Comparison of ENCODE assay signal across 22 cellular contexts in the genomic region with DNA sequence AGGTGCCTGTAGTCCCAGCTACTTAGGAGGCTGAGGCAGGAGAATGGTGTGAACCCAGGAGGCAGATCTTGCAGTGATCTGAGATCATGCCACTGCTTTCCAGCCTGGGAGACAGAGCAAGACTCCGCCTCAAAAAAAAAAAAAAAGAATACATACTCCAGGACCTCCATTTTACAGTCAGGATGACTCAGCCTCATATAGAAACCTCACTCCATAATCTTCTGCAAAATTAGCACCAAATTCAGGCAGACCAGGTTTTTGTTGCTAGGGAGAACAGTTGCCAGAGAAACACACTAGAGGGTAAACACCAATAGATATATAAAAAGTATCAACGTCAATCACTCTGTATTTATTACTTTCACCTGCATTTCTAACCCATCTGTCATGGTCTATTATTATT. TPM values are rescaled to one million over a fixed set of nuclear protein-coding genes. Genes with fewer than 3 reads are reported as not detected.
DNase-seq lines count a peak whose midpoint lies in the region; TF ChIP-seq lines count a peak whose summit lies in the region.
"Had no signal": no experiment of that assay in that cellular context is flagged by ENCODE, and none has a peak within 500 bp of the region (broad histone marks: within the 10 kb centered on the region; RNA-seq: fewer than 3 reads in every experiment).

No MANE protein-coding gene starts in this region.

- H3K79me2 ChIP-seq in hepatocyte (no peaks in the 10 kb centered on the region), mesendoderm (ENCODE audit: control insufficient read depth, insufficient read depth, low read length) (no peaks in the 10 kb centered on the region)

- H4K5ac ChIP-seq in mesendoderm (ENCODE audit: low read length): no peak overlapping the region

- H3K4me2 ChIP-seq in hepatocyte (no peak overlapping the region), mesendoderm (ENCODE audit: low read length) (no peak overlapping the region)
- H3K4me2 ChIP-seq: SK-N-SH had no signal

- peak; percentile 27 for DNase-seq in Ammon's horn (ENCODE audit: low spot score)
- peak; percentile 41 for DNase-seq in NCI-H226
- DNase-seq in fibroblast of villous mesenchyme (ENCODE audit: low read depth): peak; percentile 9
- DNase-seq in hepatocyte (ENCODE audit: low spot score): no peak
- DNase-seq in suprapubic skin (ENCODE audit: low spot score in 2 of 2): no peak
- DNase-seq in mesendoderm: no peak
- no peak for DNase-seq in GM20000 (ENCODE audit: low spot score)
- DNase-seq: activated CD4-positive, alpha-beta T cell treated with anti-CD3 and anti-CD28 coated beads for 48 hours; activated T-cell treated with anti-CD3 and anti-CD28 coated beads, Interleukin-2, amount 50 U/mL, for 24 hours; brain microvascular endothelial cell; colonic mucosa; endodermal cell; esophagus squamous epithelium; NCI-H1105; NCI-H2081; NCI-H510A treated with DMSO at 0.1 percent for 48 hours; SK-N-SH; thyroid gland had no signal

- no peak overlapping the region for H3K56ac ChIP-seq in mesendoderm (ENCODE audit: low read length)

- no peak for TF ChIP-seq EP300 in suprapubic skin (IDR thresholded peaks at IDR 0.05)

- H2BK5ac ChIP-seq in mesendoderm (ENCODE audit: low read length): no peak overlapping the region

- H2AK5ac ChIP-seq in mesendoderm (ENCODE audit: low read length): no peak overlapping the region

- POLR2A ChIA-PET in HEK293 (lab: Yijun Ruan, JAX): no interaction called here

- H3K4me1 ChIP-seq in HEK293 (ENCODE audit: control insufficient read depth, insufficient read depth, low read length): no peaks in the 10 kb centered on the region
- H3K4me1 ChIP-seq in hepatocyte (ENCODE audit: insufficient read depth): no peaks in the 10 kb centered on the region
- no peaks in the 10 kb centered on the region for H3K4me1 ChIP-seq in suprapubic skin
- no peaks in the 10 kb centered on the region for H3K4me1 ChIP-seq in mesendoderm (ENCODE audit: control insufficient read depth, low read depth, low read length)
- H3K4me1 ChIP-seq: colonic mucosa, gastroesophageal sphincter, thyroid gland had no signal

- H3K36me3 ChIP-seq in HEK293 (ENCODE audit: control insufficient read depth in 2 of 2, insufficient read depth in 1 of 2, low read length in 2 of 2) (peaks cover 0 to 3% of the 10 kb centered on the region in 2 experiments; a peak in 1 of 3 replicates), hepatocyte (replicated peaks; ENCODE audit: insufficient read depth, low read depth) (no peaks in the 10 kb centered on the region), suprapubic skin (no peaks in the 10 kb centered on the region), mesendoderm (ENCODE audit: control insufficient read depth, insufficient read depth, low read length) (no peaks in the 10 kb centered on the region)
- H3K36me3 ChIP-seq: brain microvascular endothelial cell, colonic mucosa, thyroid gland had no signal

- H2BK15ac ChIP-seq in mesendoderm (replicated peaks; ENCODE audit: low read depth): no peak overlapping the region

- TF ChIP-seq POLR2A in suprapubic skin (IDR thresholded peaks at IDR 0.05): no peak

- H3K23ac ChIP-seq in mesendoderm (ENCODE audit: low read length): no peak overlapping the region

- TF ChIP-seq CTCF in HEK293 (tag by site-specific recombination; IDR thresholded peaks at IDR 0.05) (no peak), fibroblast of villous mesenchyme (IDR thresholded peaks at IDR 0.05; ENCODE audit: insufficient read depth, low read depth, low read length) (no peak), hepatocyte (IDR thresholded peaks at IDR 0.05; ENCODE audit: poor library complexity) (no peak), suprapubic skin (IDR thresholded peaks at IDR 0.05) (no peak), GM20000 (IDR thresholded peaks at IDR 0.05; ENCODE audit: extremely low read depth, missing control alignments) (no peak)

- H3K27ac ChIP-seq in HEK293 (ENCODE audit: extremely low read depth, low read depth, low read length) (no peak overlapping the region), hepatocyte (no peak overlapping the region), suprapubic skin (no peak overlapping the region), mesendoderm (ENCODE audit: low read depth, low read length) (no peak overlapping the region)
- H3K27ac ChIP-seq: brain microvascular endothelial cell, colonic mucosa, esophagus squamous epithelium, gastroesophageal sphincter, thyroid gland had no signal

- CTCF ChIA-PET in HEK293 (lab: Yijun Ruan, JAX): interaction anchor here (1.1 kb wide), 1 partner anchor 27 kb away, joined by 4 read pairs; no protein-coding TSS in a partner anchor

- H3K9me3 ChIP-seq in HEK293 (ENCODE audit: control insufficient read depth, insufficient read depth, low read depth, low read length): no peaks in the 10 kb centered on the region
- no peaks in the 10 kb centered on the region for H3K9me3 ChIP-seq in hepatocyte (ENCODE audit: low read depth)
- H3K9me3 ChIP-seq in suprapubic skin: no peaks in the 10 kb centered on the region
- H3K9me3 ChIP-seq: colonic mucosa, esophagus squamous epithelium, gastroesophageal sphincter, SK-N-SH, thyroid gland had no signal

- no peak overlapping the region for H3K4ac ChIP-seq in mesendoderm (ENCODE audit: low read depth, low read length)

- H3K9ac ChIP-seq in mesendoderm (ENCODE audit: low read length): no peak overlapping the region
- H3K9ac ChIP-seq: SK-N-SH had no signal

- H4K20me1 ChIP-seq in hepatocyte (ENCODE audit: insufficient read depth, poor library complexity, severe bottlenecking): no peaks in the 10 kb centered on the region

- no peak overlapping the region for H4K8ac ChIP-seq in mesendoderm (ENCODE audit: low read depth, low read length)

- no peak overlapping the region for H3K18ac ChIP-seq in mesendoderm (ENCODE audit: low read length)

- no peak overlapping the region for H2AFZ ChIP-seq in hepatocyte

- 95% methylated on average over 2 of the region's 2 CpGs for WGBS in hepatocyte (ENCODE audit: low lambda C conversion rate, missing lambda C conversion rate)
- 76% methylated on average over 2 of the region's 2 CpGs for WGBS in suprapubic skin
- no CpG with 5 or more reads among the region's 2 CpGs for WGBS in mesendoderm (ENCODE audit: extremely low coverage, insufficient coverage, low lambda C conversion rate)

- no peaks in the 10 kb centered on the region for H3K79me1 ChIP-seq in mesendoderm (ENCODE audit: low read length)

- no peaks in the 10 kb centered on the region for H3K9me2 ChIP-seq in hepatocyte (replicated peaks; ENCODE audit: insufficient read depth)
- H3K9me2 ChIP-seq: SK-N-SH had no signal

- H2BK120ac ChIP-seq in mesendoderm (ENCODE audit: low read depth, low read length): no peak overlapping the region

- no peak overlapping the region for H3K4me3 ChIP-seq in HEK293 (ENCODE audit: low read depth, low read length)
- no peak overlapping the region for H3K4me3 ChIP-seq in fibroblast of villous mesenchyme (ENCODE audit: low read depth, low read length)
- H3K4me3 ChIP-seq in hepatocyte: no peak overlapping the region
- H3K4me3 ChIP-seq in suprapubic skin: no peak overlapping the region
- no peak overlapping the region for H3K4me3 ChIP-seq in mesendoderm (ENCODE audit: low read length)
- H3K4me3 ChIP-seq: colonic mucosa, esophagus squamous epithelium, gastroesophageal sphincter, thyroid gland had no signal

- H3K27me3 ChIP-seq in hepatocyte: no peaks in the 10 kb centered on the region
- H3K27me3 ChIP-seq in suprapubic skin: no peaks in the 10 kb centered on the region
- H3K27me3 ChIP-seq in mesendoderm (ENCODE audit: insufficient read depth, low read length, poor library complexity): no peaks in the 10 kb centered on the region
- H3K27me3 ChIP-seq: brain microvascular endothelial cell, colonic mucosa, esophagus squamous epithelium, gastroesophageal sphincter, thyroid gland had no signal

TF ChIP-seq in HEK293, 187 proteins besides CTCF, POLR2A, EP300 and RAD21 (continues in another document):
- TF ChIP-seq ZNF335 (tag by site-specific recombination; conservative IDR thresholded peaks at IDR 0.05): peak; percentile 56
- TF ChIP-seq, protein P1, sequence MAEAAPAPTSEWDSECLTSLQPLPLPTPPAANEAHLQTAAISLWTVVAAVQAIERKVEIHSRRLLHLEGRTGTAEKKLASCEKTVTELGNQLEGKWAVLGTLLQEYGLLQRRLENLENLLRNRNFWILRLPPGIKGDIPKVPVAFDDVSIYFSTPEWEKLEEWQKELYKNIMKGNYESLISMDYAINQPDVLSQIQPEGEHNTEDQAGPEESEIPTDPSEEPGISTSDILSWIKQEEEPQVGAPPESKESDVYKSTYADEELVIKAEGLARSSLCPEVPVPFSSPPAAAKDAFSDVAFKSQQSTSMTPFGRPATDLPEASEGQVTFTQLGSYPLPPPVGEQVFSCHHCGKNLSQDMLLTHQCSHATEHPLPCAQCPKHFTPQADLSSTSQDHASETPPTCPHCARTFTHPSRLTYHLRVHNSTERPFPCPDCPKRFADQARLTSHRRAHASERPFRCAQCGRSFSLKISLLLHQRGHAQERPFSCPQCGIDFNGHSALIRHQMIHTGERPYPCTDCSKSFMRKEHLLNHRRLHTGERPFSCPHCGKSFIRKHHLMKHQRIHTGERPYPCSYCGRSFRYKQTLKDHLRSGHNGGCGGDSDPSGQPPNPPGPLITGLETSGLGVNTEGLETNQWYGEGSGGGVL (tag by site-specific recombination; IDR thresholded peaks at IDR 0.05): no peak
- TF ChIP-seq ZBTB17 (tag by site-specific recombination; IDR thresholded peaks at IDR 0.05): peak; percentile 70; the same call in 1 of the 2 replicates
- no peak for TF ChIP-seq REPIN1 (tag by site-specific recombination; IDR thresholded peaks at IDR 0.05; ENCODE audit: low read depth)
- 0 out of 2 replicates have a peak, but pooled peaks have one; percentile 21 for TF ChIP-seq KLF8 (tag by site-specific recombination; IDR thresholded peaks at IDR 0.05)
- peak; percentile 50; the same call in 1 of the 2 replicates for TF ChIP-seq ZNF600 (tag by site-specific recombination; IDR thresholded peaks at IDR 0.05)
- TF ChIP-seq YY2 (tag by site-specific recombination; IDR thresholded peaks at IDR 0.05): peak; percentile 43; the same call in 1 of the 2 replicates

RNA-seq across cellular contexts. Expression of a gene that starts 28.3 kb away (rescaled TPM):
- total RNA-seq in fibroblast of villous mesenchyme (0.43 and 0.64 TPM in 2 replicates), hepatocyte (2.3 and 4.5 TPM in 2 replicates), suprapubic skin (1 to 10 TPM; 1.4 to 4.4 (median 2.8) TPM)
- polyA plus RNA-seq in hepatocyte: 2.9 and 4.1 TPM in 2 replicates
- 24.6 TPM for polyA plus RNA-seq in mesendoderm (2013, experiment 1 of 2)
- polyA plus RNA-seq in mesendoderm (2013, experiment 2 of 2): 25.2 TPM
- total RNA-seq: lung microvascular endothelial cell; T-helper 2 cell treated with Interferon-gamma antibody and Interleukin-4, amounts not matched to agents 100 ng/mL and 5 ng/mL, for 36 hours had no signal

Comparison
In these comparisons a context has a peak if more than half of its experiments do, and no peak if none do; other contexts are left out.
1. DNase-seq: peak in Ammon's horn (single experiment), NCI-H226 (single experiment) and fibroblast of villous mesenchyme (single experiment); none in hepatocyte (single experiment), suprapubic skin (0 of 2), mesendoderm (single experiment) and GM20000 (single experiment).